Comparison of ENCODE assay signal across 1 cellular context in the genomic region with DNA sequence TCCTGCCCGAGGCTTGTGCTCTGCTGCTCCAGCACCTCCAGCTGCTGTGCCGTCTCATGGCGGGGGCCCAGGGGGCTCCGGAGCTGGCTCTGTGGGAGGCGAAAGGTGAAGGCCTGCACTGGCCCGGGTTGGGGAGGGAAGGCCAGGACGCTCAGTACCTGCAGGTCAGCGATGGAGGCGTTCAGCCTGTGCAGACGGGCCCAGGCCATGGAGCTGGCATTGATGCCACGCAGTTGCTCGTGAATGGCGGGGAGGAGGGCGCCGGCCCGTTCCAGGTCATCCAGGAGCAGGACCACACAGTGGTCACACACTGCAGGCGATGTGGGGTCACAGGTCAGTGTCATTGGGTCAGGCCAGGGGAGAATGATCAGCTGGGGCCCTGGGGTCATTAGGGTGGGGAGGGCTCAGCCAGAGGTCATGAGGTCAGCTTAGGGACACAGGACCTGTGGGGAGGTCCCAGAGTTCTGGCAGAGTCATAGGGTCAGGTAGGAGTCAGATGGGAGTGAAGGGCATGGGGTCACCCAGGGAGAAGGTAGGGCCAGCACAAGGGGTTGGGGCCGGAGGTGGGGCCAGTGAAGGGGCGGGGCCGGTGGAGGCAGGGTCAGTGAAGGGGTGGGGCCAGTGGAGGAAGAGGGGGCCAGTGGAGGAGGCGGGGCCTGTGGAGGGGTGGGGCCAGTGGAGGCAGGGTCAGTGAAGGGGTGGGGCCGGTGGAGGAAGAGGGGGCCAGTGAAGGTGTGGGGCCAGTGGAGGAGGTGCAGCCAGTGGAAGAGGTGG.
TF ChIP-seq lines count a peak whose summit lies in the region.

No MANE protein-coding gene starts in this region.

TF ChIP-seq in HEK293, 187 proteins besides CTCF, POLR2A, EP300 and RAD21 (continued from another document):
- TF ChIP-seq PRDM2 (tag by site-specific recombination; IDR thresholded peaks at IDR 0.05; ENCODE audit: borderline replicate concordance) (no peak), ZNF624 (tag by site-specific recombination; IDR thresholded peaks at IDR 0.05) (no peak), YY1 (tag by site-specific recombination; IDR thresholded peaks at IDR 0.05) (no peak), ZNF670 (tag by site-specific recombination; IDR thresholded peaks at IDR 0.05; ENCODE audit: low read depth) (no peak), SCRT2 (tag by site-specific recombination; IDR thresholded peaks at IDR 0.05) (no peak), ZSCAN23 (tag by site-specific recombination; IDR thresholded peaks at IDR 0.05) (no peak), ZFHX2 (tag by site-specific recombination; conservative IDR thresholded peaks at IDR 0.05) (no peak), ZNF266 (tag by site-specific recombination; IDR thresholded peaks at IDR 0.05; ENCODE audit: low read depth) (no peak), EGR2 (tag by site-specific recombination; IDR thresholded peaks at IDR 0.05; ENCODE audit: low read depth) (no peak), KLF8 (tag by site-specific recombination; IDR thresholded peaks at IDR 0.05) (peak; percentile 65), ZNF274 (IDR thresholded peaks at IDR 0.05; ENCODE audit: low read length) (no peak), ZNF274 (tag by site-specific recombination; IDR thresholded peaks at IDR 0.05; ENCODE audit: borderline replicate concordance) (no peak), ZNF248 (tag by site-specific recombination; IDR thresholded peaks at IDR 0.05) (no peak), KLF1 (tag by site-specific recombination; IDR thresholded peaks at IDR 0.05) (peak; percentile 49), OVOL3 (tag by site-specific recombination; IDR thresholded peaks at IDR 0.05) (no peak), ZNF280D (tag by site-specific recombination; IDR thresholded peaks at IDR 0.05) (no peak), BCL11A (tag by site-specific recombination; IDR thresholded peaks at IDR 0.05; ENCODE audit: low read depth) (peak; percentile 98), ZNF654 (tag by site-specific recombination; IDR thresholded peaks at IDR 0.05; ENCODE audit: low read depth) (no peak), ZNF23 (tag by site-specific recombination; IDR thresholded peaks at IDR 0.05; ENCODE audit: borderline replicate concordance) (no peak), ZNF501 (tag by site-specific recombination; IDR thresholded peaks at IDR 0.05) (no peak), ZNF610 (tag by site-specific recombination; IDR thresholded peaks at IDR 0.05; ENCODE audit: borderline replicate concordance) (no peak)
- TF ChIP-seq, protein P1, sequence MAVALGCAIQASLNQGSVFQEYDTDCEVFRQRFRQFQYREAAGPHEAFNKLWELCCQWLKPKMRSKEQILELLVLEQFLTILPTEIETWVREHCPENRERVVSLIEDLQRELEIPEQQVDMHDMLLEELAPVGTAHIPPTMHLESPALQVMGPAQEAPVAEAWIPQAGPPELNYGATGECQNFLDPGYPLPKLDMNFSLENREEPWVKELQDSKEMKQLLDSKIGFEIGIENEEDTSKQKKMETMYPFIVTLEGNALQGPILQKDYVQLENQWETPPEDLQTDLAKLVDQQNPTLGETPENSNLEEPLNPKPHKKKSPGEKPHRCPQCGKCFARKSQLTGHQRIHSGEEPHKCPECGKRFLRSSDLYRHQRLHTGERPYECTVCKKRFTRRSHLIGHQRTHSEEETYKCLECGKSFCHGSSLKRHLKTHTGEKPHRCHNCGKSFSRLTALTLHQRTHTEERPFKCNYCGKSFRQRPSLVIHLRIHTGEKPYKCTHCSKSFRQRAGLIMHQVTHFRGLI (tag by site-specific recombination; IDR thresholded peaks at IDR 0.05): no peak
- TF ChIP-seq, protein P2, sequence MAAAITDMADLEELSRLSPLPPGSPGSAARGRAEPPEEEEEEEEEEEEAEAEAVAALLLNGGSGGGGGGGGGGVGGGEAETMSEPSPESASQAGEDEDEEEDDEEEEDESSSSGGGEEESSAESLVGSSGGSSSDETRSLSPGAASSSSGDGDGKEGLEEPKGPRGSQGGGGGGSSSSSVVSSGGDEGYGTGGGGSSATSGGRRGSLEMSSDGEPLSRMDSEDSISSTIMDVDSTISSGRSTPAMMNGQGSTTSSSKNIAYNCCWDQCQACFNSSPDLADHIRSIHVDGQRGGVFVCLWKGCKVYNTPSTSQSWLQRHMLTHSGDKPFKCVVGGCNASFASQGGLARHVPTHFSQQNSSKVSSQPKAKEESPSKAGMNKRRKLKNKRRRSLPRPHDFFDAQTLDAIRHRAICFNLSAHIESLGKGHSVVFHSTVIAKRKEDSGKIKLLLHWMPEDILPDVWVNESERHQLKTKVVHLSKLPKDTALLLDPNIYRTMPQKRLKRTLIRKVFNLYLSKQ (tag by site-specific recombination; IDR thresholded peaks at IDR 0.05; ENCODE audit: borderline replicate concordance): no peak
